In the genomic region with DNA sequence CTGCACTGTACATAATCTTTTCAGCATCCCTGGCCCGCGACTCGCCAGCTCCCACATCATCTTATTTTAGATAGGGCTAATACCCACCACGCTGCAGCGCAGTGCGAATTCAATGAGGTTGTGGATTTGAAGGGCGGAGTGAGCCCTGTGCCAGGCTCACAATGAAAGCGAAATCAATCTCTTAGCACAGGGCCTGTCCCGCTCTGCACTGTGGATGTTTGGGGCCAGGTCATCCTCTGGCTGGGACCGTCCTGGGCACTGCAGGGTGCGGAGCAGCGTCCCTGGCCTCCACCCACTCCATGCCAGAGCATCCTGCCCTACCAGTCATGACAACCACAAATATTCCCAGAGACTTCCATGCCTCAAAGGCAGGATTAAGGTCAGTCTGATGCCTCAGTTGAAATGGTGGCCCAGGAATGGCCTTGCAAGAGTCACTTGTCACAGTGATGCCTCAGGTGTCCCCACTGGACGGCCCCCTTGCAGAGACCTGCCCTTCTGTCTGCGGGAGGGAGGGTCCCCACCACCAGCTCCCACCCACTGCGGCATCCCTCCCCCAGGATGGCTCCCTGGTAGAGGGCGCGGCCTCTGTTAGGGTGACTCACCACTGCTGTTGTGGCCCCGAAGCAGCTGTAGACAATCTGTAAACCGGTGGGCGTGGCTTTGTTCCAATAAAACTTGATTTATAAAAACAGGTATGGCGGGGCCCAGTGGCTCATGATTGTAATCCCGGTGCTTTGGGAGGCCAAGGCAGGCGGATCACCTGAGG, we compare ENCODE assay signal across 8 cellular contexts. TPM values are rescaled to one million over a fixed set of nuclear protein-coding genes. Genes with fewer than 3 reads are reported as not detected.
A peak's percentile ranks its signal among the peaks of the same experiment; 100 is the strongest.
DNase-seq lines count a peak whose midpoint lies in the region; ATAC-seq, FAIRE-seq and TF ChIP-seq lines count a peak whose summit lies in the region.

No MANE protein-coding gene starts in this region.

- H3K36me3 ChIP-seq in GM23248 (ENCODE audit: low read depth) (no peaks in the 10 kb centered on the region), astrocyte (ENCODE audit: insufficient read depth, low read length) (peaks cover 4% of the 10 kb centered on the region)

- H3K27me3 Mint-ChIP-seq in astrocyte (ENCODE audit: low read depth, unreplicated experiment) (no peaks in the 10 kb centered on the region), memory B cell (no peaks in the 10 kb centered on the region)

- FAIRE-seq in astrocyte (lab: Jason Lieb, UNC), result no peak

- H3K79me2 ChIP-seq in GM23248 (ENCODE audit: insufficient read depth), result peaks cover 75% of the 10 kb centered on the region
- H3K79me2 ChIP-seq in astrocyte (ENCODE audit: insufficient read depth, low read length), result peaks cover 83% of the 10 kb centered on the region

- H3K4me3 ChIP-seq in GM23248 (peak overlapping the region; percentile 19), astrocyte (ENCODE audit: insufficient read depth, low read depth, low read length) (peak overlapping the region; percentile 32)

- H3K9me2 ChIP-seq in GM23248 (ENCODE audit: insufficient read depth), result no peaks in the 10 kb centered on the region

- peak overlapping the region; percentile 85 for H3K27ac Mint-ChIP-seq in astrocyte (ENCODE audit: unreplicated experiment)
- H3K27ac Mint-ChIP-seq in memory B cell, result no peak overlapping the region

- H3K4me1 Mint-ChIP-seq in astrocyte (ENCODE audit: low read depth, unreplicated experiment), result peaks cover 37% of the 10 kb centered on the region
- H3K4me1 Mint-ChIP-seq in memory B cell, result peaks cover 32% of the 10 kb centered on the region

- in situ Hi-C loops in GM23248 (cut with MboI), result no loop called here

- ATAC-seq in memory B cell (ENCODE audit: low read depth) (peak; percentile 31), left lobe of liver (no peak)

- H2AFZ ChIP-seq in GM23248, result peak overlapping the region; percentile 61
- no peak overlapping the region for H2AFZ ChIP-seq in astrocyte (ENCODE audit: low read depth, low read length)

- H4K20me1 ChIP-seq in GM23248 (ENCODE audit: insufficient read depth) (no peaks in the 10 kb centered on the region), astrocyte (ENCODE audit: insufficient read depth, low read length) (peaks cover 16% of the 10 kb centered on the region)

- peak overlapping the region; percentile 60 for H3K9ac ChIP-seq in GM23248
- peak overlapping the region; percentile 75 for H3K9ac ChIP-seq in astrocyte (ENCODE audit: low read length)

- H3K27me3 ChIP-seq in GM23248 (replicated peaks; ENCODE audit: insufficient read depth), result no peaks in the 10 kb centered on the region
- no peaks in the 10 kb centered on the region for H3K27me3 ChIP-seq in astrocyte (ENCODE audit: insufficient read depth, low read length)

- WGBS in GM23248 (ENCODE audit: low coverage in 1 of 2, low lambda C conversion rate in 2 of 2, missing lambda C conversion rate in 2 of 2), 2 experiments, result 50 to 51% methylated on average over 23 of the region's 23 CpGs

- no peaks in the 10 kb centered on the region for H3K9me3 Mint-ChIP-seq in astrocyte (ENCODE audit: unreplicated experiment)
- no peaks in the 10 kb centered on the region for H3K9me3 Mint-ChIP-seq in memory B cell

- H3K4me3 Mint-ChIP-seq in astrocyte (ENCODE audit: unreplicated experiment) (no peak overlapping the region), memory B cell (peak overlapping the region; percentile 98)

- peaks cover 46% of the 10 kb centered on the region for H3F3A ChIP-seq in GM23248 (ENCODE audit: insufficient read depth)

- H3K36me3 Mint-ChIP-seq in astrocyte (ENCODE audit: low read depth, unreplicated experiment), result peaks cover 5% of the 10 kb centered on the region
- no peaks in the 10 kb centered on the region for H3K36me3 Mint-ChIP-seq in memory B cell

- peak overlapping the region; percentile 85 for H3K27ac ChIP-seq in GM23248
- peak overlapping the region; percentile 86 for H3K27ac ChIP-seq in astrocyte (ENCODE audit: low read depth, low read length)

- H3K9me3 ChIP-seq in GM23248 (ENCODE audit: low read depth) (no peaks in the 10 kb centered on the region), astrocyte (ENCODE audit: insufficient read depth, low read depth, low read length) (no peaks in the 10 kb centered on the region)

- peak overlapping the region; percentile 71 for H3K4me2 ChIP-seq in GM23248 (ENCODE audit: unreplicated experiment)
- H3K4me2 ChIP-seq in astrocyte (ENCODE audit: low read length), result peak overlapping the region; percentile 80

- DNase-seq in GM23248 (peak; percentile 94), T-helper 2 cell (peak; percentile 29 to 90 (median 61)), astrocyte (ENCODE audit: low read depth) (peak; percentile 82), memory B cell (ENCODE audit: low spot score in 2 of 2) (no peak), left lobe of liver (ENCODE audit: low spot score) (no peak), retina (no peak), GM19238 (ENCODE audit: insufficient read length, low spot score) (no peak)
- DNase-seq in stimulated activated naive CD4-positive, alpha-beta T cell (lab: John Stamatoyannopoulos, UW), result peak; percentile 27 to 60 (median 49)

- H3K4me1 ChIP-seq in GM23248 (ENCODE audit: insufficient read depth) (peaks cover 46% of the 10 kb centered on the region), astrocyte (ENCODE audit: insufficient read depth, low read length) (peaks cover 58% of the 10 kb centered on the region)

- TF ChIP-seq CTCF in astrocyte (IDR thresholded peaks at IDR 0.05; ENCODE audit: insufficient read depth, low read depth, low read length), result no peak

RNA-seq across cellular contexts. Expression of gene UHRF1, which starts 5.6 kb away (rescaled TPM):
- total RNA-seq in GM23248 (2014; rRNA removed; shearing (Covaris generic)), result 29.3 and 29.4 TPM in 2 replicates
- 26.9 and 28.6 TPM in 2 replicates for polyA plus RNA-seq in GM23248 (2016; fragmentation: Nextera tagmentation; extraction: Ambion mirVana)
- total RNA-seq in astrocyte (11.8 and 16.2 TPM in 2 replicates), left lobe of liver (0.45 TPM)

RNA-seq across cellular contexts. Expression of gene ARRDC5, which starts 12.2 kb away (rescaled TPM):
- total RNA-seq in GM23248 (2014; rRNA removed; shearing (Covaris generic)), result not detected in 2 replicates
- not detected in 2 replicates for polyA plus RNA-seq in GM23248 (2016; fragmentation: Nextera tagmentation; extraction: Ambion mirVana)
- total RNA-seq in astrocyte (not detected in 2 replicates), left lobe of liver (not detected)

RNA-seq across cellular contexts. Expression of gene PLIN3, which starts 47.5 kb away (rescaled TPM):
- total RNA-seq in GM23248 (2014; rRNA removed; shearing (Covaris generic)), result 306 and 372 TPM in 2 replicates
- 398 and 415 TPM in 2 replicates for polyA plus RNA-seq in GM23248 (2016; fragmentation: Nextera tagmentation; extraction: Ambion mirVana)
- total RNA-seq in astrocyte (148 and 157 TPM in 2 replicates), left lobe of liver (12.0 TPM)

RNA-seq across cellular contexts. Expression of gene KDM4B, which starts 54.0 kb away (rescaled TPM):
- total RNA-seq in GM23248 (2014; rRNA removed; shearing (Covaris generic)), result 20.5 and 28.7 TPM in 2 replicates
- polyA plus RNA-seq in GM23248 (2016; fragmentation: Nextera tagmentation; extraction: Ambion mirVana), result 13.3 and 14.8 TPM in 2 replicates
- total RNA-seq in astrocyte (55.2 and 61.4 TPM in 2 replicates), left lobe of liver (38.1 TPM)

Comparison
In these comparisons a context has a peak if more than half of its experiments do, and no peak if none do; other contexts are left out.
1. DNase-seq: peak in GM23248 (single experiment), T-helper 2 cell (5 of 5), astrocyte (single experiment) and stimulated activated naive CD4-positive, alpha-beta T cell (6 of 6); none in memory B cell (0 of 2), left lobe of liver (single experiment), retina (single experiment) and GM19238 (single experiment).
2. RNA of gene PLIN3, which starts 47.5 kb away (total RNA-seq): 306 to 372 TPM in GM23248 and 148 to 157 TPM in astrocyte; 12.0 TPM in left lobe of liver (single experiment); every median in the first group is over 10 times any median in the second.